Comparison of ENCODE assay signal across 1 cellular context in the genomic region with DNA sequence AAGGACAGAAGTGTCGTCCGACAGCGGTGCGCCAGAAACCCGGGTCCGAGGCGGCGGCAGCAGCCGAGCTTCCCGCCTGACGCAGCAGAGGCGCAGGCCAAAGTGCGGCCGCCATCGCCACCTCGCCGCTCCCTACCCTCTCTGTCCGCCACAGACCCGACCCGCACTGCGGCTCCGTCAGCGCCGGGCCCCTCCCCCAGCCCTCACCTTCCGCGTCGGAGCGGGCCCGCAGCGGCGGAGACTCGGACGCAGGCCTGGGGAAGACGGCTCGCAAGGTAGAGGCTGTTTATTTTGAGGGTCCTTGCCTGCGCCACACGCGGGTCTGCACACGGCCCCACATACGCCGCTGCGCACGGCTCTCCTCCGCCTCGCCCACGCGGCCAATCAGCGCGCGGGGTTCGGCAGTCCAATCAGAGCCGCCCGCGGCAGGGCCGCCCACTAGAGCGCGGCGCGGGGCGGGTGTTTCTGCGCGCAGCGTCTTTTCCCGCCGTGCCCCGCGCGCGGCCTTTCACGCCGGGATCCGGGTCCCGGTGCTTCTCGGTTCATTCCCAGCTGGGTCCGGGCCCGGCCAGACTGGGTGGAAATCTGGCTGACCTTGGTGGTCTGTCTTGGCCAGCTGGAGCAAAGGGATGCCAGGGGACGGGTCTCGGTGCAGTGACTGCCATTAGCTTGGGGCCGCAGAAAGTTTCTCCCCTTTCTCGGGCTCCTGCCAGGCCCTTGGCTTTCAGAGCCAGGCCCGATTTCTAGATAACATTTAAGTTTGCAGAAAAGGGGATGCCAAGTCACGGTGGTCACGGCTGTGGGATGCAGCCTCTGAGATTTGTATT.
TF ChIP-seq lines count a peak whose summit lies in the region.

A gene (minus strand): TSS at position 328 of the 827 bp plus-strand sequence. CDS start 12,139 bp downstream, outside the sequence.

TF ChIP-seq in K562, 482 proteins besides CTCF, POLR2A, EP300 and RAD21 (continued from another document and continues in another):
- TF ChIP-seq, protein P1, sequence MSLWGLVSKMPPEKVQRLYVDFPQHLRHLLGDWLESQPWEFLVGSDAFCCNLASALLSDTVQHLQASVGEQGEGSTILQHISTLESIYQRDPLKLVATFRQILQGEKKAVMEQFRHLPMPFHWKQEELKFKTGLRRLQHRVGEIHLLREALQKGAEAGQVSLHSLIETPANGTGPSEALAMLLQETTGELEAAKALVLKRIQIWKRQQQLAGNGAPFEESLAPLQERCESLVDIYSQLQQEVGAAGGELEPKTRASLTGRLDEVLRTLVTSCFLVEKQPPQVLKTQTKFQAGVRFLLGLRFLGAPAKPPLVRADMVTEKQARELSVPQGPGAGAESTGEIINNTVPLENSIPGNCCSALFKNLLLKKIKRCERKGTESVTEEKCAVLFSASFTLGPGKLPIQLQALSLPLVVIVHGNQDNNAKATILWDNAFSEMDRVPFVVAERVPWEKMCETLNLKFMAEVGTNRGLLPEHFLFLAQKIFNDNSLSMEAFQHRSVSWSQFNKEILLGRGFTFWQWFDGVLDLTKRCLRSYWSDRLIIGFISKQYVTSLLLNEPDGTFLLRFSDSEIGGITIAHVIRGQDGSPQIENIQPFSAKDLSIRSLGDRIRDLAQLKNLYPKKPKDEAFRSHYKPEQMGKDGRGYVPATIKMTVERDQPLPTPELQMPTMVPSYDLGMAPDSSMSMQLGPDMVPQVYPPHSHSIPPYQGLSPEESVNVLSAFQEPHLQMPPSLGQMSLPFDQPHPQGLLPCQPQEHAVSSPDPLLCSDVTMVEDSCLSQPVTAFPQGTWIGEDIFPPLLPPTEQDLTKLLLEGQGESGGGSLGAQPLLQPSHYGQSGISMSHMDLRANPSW (CRISPR knock-in tag; IDR thresholded peaks at IDR 0.05): no peak
- TF ChIP-seq ETV1 (tag; conservative IDR thresholded peaks at IDR 0.05; ENCODE audit: low read depth): no peak
- TF ChIP-seq POLR3G (IDR thresholded peaks at IDR 0.05; ENCODE audit: extremely low read depth, insufficient read length, insufficient replicate concordance): no peak
- TF ChIP-seq, protein P2, sequence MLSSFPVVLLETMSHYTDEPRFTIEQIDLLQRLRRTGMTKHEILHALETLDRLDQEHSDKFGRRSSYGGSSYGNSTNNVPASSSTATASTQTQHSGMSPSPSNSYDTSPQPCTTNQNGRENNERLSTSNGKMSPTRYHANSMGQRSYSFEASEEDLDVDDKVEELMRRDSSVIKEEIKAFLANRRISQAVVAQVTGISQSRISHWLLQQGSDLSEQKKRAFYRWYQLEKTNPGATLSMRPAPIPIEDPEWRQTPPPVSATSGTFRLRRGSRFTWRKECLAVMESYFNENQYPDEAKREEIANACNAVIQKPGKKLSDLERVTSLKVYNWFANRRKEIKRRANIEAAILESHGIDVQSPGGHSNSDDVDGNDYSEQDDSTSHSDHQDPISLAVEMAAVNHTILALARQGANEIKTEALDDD (IDR thresholded peaks at IDR 0.05): no peak
- TF ChIP-seq, protein P3, sequence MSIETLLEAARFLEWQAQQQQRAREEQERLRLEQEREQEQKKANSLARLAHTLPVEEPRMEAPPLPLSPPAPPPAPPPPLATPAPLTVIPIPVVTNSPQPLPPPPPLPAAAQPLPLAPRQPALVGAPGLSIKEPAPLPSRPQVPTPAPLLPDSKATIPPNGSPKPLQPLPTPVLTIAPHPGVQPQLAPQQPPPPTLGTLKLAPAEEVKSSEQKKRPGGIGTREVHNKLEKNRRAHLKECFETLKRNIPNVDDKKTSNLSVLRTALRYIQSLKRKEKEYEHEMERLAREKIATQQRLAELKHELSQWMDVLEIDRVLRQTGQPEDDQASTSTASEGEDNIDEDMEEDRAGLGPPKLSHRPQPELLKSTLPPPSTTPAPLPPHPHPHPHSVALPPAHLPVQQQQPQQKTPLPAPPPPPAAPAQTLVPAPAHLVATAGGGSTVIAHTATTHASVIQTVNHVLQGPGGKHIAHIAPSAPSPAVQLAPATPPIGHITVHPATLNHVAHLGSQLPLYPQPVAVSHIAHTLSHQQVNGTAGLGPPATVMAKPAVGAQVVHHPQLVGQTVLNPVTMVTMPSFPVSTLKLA (conservative IDR thresholded peaks at IDR 0.05): peak; percentile 82 to 87
- TF ChIP-seq BCL6 (CRISPR knock-in tag; IDR thresholded peaks at IDR 0.05): no peak
- TF ChIP-seq STAG1 (CRISPR knock-in tag; IDR thresholded peaks at IDR 0.05; ENCODE audit: borderline replicate concordance): no peak
- TF ChIP-seq GTF2F1 (IDR thresholded peaks at IDR 0.05; ENCODE audit: low read depth, low read length): peak; percentile 74; the same call in 1 of the 2 replicates
- TF ChIP-seq NCOA2 (IDR thresholded peaks at IDR 0.05; ENCODE audit: partially characterized antibody in 2 of 2): no peak
- TF ChIP-seq, protein P4, sequence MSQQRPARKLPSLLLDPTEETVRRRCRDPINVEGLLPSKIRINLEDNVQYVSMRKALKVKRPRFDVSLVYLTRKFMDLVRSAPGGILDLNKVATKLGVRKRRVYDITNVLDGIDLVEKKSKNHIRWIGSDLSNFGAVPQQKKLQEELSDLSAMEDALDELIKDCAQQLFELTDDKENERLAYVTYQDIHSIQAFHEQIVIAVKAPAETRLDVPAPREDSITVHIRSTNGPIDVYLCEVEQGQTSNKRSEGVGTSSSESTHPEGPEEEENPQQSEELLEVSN (IDR thresholded peaks at IDR 0.05; ENCODE audit: borderline replicate concordance in 1 of 2, extremely low read depth in 1 of 2, insufficient read depth in 1 of 2, insufficient read length in 1 of 2, low read depth in 1 of 2, low read length in 1 of 2, poor library complexity in 1 of 2, severe bottlenecking in 1 of 2): no peak
- no peak for TF ChIP-seq ERF (CRISPR knock-in tag; IDR thresholded peaks at IDR 0.05)
- TF ChIP-seq SMAD3 (CRISPR knock-in tag; conservative IDR thresholded peaks at IDR 0.05): no peak
- TF ChIP-seq TAF7 (tag; IDR thresholded peaks at IDR 0.05): peak; percentile 61
- TF ChIP-seq, protein P5, sequence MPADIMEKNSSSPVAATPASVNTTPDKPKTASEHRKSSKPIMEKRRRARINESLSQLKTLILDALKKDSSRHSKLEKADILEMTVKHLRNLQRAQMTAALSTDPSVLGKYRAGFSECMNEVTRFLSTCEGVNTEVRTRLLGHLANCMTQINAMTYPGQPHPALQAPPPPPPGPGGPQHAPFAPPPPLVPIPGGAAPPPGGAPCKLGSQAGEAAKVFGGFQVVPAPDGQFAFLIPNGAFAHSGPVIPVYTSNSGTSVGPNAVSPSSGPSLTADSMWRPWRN (IDR thresholded peaks at IDR 0.05; ENCODE audit: low read depth): no peak
- TF ChIP-seq, protein P6, sequence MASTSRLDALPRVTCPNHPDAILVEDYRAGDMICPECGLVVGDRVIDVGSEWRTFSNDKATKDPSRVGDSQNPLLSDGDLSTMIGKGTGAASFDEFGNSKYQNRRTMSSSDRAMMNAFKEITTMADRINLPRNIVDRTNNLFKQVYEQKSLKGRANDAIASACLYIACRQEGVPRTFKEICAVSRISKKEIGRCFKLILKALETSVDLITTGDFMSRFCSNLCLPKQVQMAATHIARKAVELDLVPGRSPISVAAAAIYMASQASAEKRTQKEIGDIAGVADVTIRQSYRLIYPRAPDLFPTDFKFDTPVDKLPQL (IDR thresholded peaks at IDR 0.05; ENCODE audit: extremely low read depth, insufficient read length): no peak
- peak; percentile 74 for TF ChIP-seq SP1 (CRISPR knock-in tag; IDR thresholded peaks at IDR 0.05)
- TF ChIP-seq EZH2 (IDR thresholded peaks at IDR 0.05; ENCODE audit: borderline replicate concordance, low read depth, low read length): no peak
- no peak for TF ChIP-seq SNRNP70 (optimal IDR thresholded peaks at IDR 0.05; ENCODE audit: low read depth, low read length)
- TF ChIP-seq PML (IDR thresholded peaks at IDR 0.05; ENCODE audit: low read length): peak; percentile 75; the same call in 1 of the 2 replicates
- TF ChIP-seq ZNF184 (CRISPR knock-in tag; IDR thresholded peaks at IDR 0.05): no peak
- TF ChIP-seq ARID2 (IDR thresholded peaks at IDR 0.05): no peak
- TF ChIP-seq, protein P7, sequence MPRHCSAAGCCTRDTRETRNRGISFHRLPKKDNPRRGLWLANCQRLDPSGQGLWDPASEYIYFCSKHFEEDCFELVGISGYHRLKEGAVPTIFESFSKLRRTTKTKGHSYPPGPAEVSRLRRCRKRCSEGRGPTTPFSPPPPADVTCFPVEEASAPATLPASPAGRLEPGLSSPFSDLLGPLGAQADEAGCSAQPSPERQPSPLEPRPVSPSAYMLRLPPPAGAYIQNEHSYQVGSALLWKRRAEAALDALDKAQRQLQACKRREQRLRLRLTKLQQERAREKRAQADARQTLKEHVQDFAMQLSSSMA (CRISPR knock-in tag; IDR thresholded peaks at IDR 0.05): no peak
- TF ChIP-seq, protein P8, sequence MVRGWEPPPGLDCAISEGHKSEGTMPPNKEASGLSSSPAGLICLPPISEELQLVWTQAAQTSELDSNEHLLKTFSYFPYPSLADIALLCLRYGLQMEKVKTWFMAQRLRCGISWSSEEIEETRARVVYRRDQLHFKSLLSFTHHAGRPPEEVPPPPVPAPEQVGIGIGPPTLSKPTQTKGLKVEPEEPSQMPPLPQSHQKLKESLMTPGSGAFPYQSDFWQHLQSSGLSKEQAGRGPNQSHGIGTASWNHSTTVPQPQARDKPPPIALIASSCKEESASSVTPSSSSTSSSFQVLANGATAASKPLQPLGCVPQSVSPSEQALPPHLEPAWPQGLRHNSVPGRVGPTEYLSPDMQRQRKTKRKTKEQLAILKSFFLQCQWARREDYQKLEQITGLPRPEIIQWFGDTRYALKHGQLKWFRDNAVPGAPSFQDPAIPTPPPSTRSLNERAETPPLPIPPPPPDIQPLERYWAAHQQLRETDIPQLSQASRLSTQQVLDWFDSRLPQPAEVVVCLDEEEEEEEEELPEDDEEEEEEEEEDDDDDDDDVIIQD (CRISPR knock-in tag; IDR thresholded peaks at IDR 0.05): no peak
- TF ChIP-seq LEF1 (IDR thresholded peaks at IDR 0.05): no peak
- 0 out of 2 replicates have a peak, but pooled peaks have one; percentile 6 for TF ChIP-seq ZNF431 (CRISPR knock-in tag; IDR thresholded peaks at IDR 0.05)
- TF ChIP-seq, protein P9, sequence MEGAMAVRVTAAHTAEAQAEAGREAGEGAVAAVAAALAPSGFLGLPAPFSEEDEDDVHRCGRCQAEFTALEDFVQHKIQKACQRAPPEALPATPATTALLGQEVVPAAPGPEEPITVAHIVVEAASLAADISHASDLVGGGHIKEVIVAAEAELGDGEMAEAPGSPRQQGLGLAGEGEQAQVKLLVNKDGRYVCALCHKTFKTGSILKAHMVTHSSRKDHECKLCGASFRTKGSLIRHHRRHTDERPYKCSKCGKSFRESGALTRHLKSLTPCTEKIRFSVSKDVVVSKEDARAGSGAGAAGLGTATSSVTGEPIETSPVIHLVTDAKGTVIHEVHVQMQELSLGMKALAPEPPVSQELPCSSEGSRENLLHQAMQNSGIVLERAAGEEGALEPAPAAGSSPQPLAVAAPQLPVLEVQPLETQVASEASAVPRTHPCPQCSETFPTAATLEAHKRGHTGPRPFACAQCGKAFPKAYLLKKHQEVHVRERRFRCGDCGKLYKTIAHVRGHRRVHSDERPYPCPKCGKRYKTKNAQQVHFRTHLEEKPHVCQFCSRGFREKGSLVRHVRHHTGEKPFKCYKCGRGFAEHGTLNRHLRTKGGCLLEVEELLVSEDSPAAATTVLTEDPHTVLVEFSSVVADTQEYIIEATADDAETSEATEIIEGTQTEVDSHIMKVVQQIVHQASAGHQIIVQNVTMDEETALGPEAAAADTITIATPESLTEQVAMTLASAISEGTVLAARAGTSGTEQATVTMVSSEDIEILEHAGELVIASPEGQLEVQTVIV (CRISPR knock-in tag; IDR thresholded peaks at IDR 0.05; ENCODE audit: borderline replicate concordance): no peak
- TF ChIP-seq ZNF217 (CRISPR knock-in tag; IDR thresholded peaks at IDR 0.05): no peak
- no peak for TF ChIP-seq DDX20 (tag; IDR thresholded peaks at IDR 0.05; ENCODE audit: low read depth)
- TF ChIP-seq TCF7L2 (IDR thresholded peaks at IDR 0.05; ENCODE audit: low read depth, low read length): no peak
- no peak for TF ChIP-seq MCM7 (IDR thresholded peaks at IDR 0.05)
- peak; percentile 47; the same call in 1 of the 2 replicates for TF ChIP-seq RB1 (IDR thresholded peaks at IDR 0.05; ENCODE audit: low read depth)
- TF ChIP-seq ESRRB (CRISPR knock-in tag; IDR thresholded peaks at IDR 0.05; ENCODE audit: borderline replicate concordance): no peak
- TF ChIP-seq, protein P10, sequence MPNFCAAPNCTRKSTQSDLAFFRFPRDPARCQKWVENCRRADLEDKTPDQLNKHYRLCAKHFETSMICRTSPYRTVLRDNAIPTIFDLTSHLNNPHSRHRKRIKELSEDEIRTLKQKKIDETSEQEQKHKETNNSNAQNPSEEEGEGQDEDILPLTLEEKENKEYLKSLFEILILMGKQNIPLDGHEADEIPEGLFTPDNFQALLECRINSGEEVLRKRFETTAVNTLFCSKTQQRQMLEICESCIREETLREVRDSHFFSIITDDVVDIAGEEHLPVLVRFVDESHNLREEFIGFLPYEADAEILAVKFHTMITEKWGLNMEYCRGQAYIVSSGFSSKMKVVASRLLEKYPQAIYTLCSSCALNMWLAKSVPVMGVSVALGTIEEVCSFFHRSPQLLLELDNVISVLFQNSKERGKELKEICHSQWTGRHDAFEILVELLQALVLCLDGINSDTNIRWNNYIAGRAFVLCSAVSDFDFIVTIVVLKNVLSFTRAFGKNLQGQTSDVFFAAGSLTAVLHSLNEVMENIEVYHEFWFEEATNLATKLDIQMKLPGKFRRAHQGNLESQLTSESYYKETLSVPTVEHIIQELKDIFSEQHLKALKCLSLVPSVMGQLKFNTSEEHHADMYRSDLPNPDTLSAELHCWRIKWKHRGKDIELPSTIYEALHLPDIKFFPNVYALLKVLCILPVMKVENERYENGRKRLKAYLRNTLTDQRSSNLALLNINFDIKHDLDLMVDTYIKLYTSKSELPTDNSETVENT (CRISPR knock-in tag; IDR thresholded peaks at IDR 0.05): no peak
- TF ChIP-seq, protein P11, sequence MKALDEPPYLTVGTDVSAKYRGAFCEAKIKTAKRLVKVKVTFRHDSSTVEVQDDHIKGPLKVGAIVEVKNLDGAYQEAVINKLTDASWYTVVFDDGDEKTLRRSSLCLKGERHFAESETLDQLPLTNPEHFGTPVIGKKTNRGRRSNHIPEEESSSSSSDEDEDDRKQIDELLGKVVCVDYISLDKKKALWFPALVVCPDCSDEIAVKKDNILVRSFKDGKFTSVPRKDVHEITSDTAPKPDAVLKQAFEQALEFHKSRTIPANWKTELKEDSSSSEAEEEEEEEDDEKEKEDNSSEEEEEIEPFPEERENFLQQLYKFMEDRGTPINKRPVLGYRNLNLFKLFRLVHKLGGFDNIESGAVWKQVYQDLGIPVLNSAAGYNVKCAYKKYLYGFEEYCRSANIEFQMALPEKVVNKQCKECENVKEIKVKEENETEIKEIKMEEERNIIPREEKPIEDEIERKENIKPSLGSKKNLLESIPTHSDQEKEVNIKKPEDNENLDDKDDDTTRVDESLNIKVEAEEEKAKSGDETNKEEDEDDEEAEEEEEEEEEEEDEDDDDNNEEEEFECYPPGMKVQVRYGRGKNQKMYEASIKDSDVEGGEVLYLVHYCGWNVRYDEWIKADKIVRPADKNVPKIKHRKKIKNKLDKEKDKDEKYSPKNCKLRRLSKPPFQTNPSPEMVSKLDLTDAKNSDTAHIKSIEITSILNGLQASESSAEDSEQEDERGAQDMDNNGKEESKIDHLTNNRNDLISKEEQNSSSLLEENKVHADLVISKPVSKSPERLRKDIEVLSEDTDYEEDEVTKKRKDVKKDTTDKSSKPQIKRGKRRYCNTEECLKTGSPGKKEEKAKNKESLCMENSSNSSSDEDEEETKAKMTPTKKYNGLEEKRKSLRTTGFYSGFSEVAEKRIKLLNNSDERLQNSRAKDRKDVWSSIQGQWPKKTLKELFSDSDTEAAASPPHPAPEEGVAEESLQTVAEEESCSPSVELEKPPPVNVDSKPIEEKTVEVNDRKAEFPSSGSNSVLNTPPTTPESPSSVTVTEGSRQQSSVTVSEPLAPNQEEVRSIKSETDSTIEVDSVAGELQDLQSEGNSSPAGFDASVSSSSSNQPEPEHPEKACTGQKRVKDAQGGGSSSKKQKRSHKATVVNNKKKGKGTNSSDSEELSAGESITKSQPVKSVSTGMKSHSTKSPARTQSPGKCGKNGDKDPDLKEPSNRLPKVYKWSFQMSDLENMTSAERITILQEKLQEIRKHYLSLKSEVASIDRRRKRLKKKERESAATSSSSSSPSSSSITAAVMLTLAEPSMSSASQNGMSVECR (CRISPR knock-in tag; IDR thresholded peaks at IDR 0.05): peak; percentile 70; the same call in 1 of the 2 replicates
- no peak for TF ChIP-seq TCFL5 (CRISPR knock-in tag; conservative IDR thresholded peaks at IDR 0.05)
- TF ChIP-seq GATAD2A (IDR thresholded peaks at IDR 0.05): no peak
